15 cellular contexts compared by ENCODE assay signal in the genomic region with DNA sequence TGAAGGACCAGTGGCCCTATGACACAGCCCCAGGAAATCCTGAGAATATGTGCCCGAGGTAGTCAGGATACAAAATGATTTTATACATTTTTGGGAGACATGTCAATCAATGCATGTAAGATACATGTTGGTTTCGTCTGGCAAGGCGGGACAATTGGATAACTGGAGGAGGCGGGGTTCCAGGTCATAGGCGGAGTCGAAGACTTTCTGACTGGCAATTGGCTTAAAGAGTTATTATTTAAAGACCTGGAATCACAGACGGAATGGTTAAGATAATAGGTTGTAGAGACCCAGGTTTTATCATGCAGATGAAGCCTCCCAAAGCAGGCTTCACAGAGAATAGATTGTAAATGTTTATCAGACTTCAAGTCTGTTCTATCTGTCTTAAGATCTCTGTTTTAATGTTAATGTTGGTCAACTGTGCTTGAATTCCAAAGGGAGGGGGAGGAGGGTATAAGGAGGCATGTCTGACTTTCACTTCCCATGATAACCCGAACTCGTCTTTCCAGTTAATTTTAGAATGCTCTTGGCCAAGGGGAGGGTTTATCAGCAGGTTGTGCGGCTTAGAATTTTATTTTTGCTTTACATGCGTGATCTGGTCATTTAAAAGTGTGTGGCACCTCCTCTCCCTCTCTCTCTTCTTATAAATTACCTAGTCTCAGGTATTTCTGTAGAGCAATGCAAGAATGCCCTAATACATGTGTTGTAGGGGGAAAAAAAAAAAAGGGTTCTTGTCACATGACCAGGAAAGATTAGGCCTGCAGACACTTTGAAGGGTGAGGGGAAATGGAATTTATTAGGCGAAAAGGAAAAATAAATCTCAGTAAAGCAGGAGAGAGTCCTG.
DNase-seq lines count a peak whose midpoint lies in the region; ATAC-seq and TF ChIP-seq lines count a peak whose summit lies in the region.
"Had no signal": no experiment of that assay in that cellular context is flagged by ENCODE, and none has a peak within 500 bp of the region (broad histone marks: within the 10 kb centered on the region; RNA-seq: fewer than 3 reads in every experiment).

No MANE protein-coding gene starts in this region.

- peaks cover 29% of the 10 kb centered on the region for H3K27me3 Mint-ChIP-seq in nephron (ENCODE audit: low read depth)

- TF ChIP-seq EP300 in gastroesophageal sphincter (IDR thresholded peaks at IDR 0.05): no peak

- peak overlapping the region; percentile 10; the same call in 1 of the 2 replicates for H3K9ac ChIP-seq in ES-I3 (ENCODE audit: low read depth, low read length)

- H3K36me3 Mint-ChIP-seq in nephron (ENCODE audit: low read depth): no peaks in the 10 kb centered on the region

- no peak overlapping the region for H3K4me3 ChIP-seq in gastroesophageal sphincter
- H3K4me3 ChIP-seq: right lobe of liver had no signal

- H3K27ac Mint-ChIP-seq in nephron: peak overlapping the region; percentile 39 to 52 (median 49)
- H3K27ac Mint-ChIP-seq: effector memory CD8-positive, alpha-beta T cell; stimulated activated naive CD8-positive, alpha-beta T cell treated with anti-CD3 and anti-CD28 coated beads, Interleukin-15, amount 100 ng/mL, for 72 hours had no signal

- peak; percentile 55 to 75 for DNase-seq in NOMO-1 (lab: John Stamatoyannopoulos, UW; ENCODE audit: unreplicated experiment in 2 of 2)
- DNase-seq in foreskin keratinocyte: peak; percentile 32 to 68
- no peak for DNase-seq in RKO (ENCODE audit: low spot score)
- DNase-seq: BE2C; effector memory CD8-positive, alpha-beta T cell; NCI-H1436 treated with DMSO at 0.1 percent for 48 hours; NCI-H524 treated with DMSO at 0.1 percent for 48 hours; right lobe of liver; stimulated activated naive CD8-positive, alpha-beta T cell treated with anti-CD3 and anti-CD28 coated beads, Interleukin-15, amount 100 ng/mL, for 72 hours had no signal

- H3K4me1 ChIP-seq in ES-I3 (ENCODE audit: insufficient read depth, low read length) (peaks cover 10% of the 10 kb centered on the region), foreskin keratinocyte (peaks cover 7% of the 10 kb centered on the region), gastroesophageal sphincter (peaks cover 0 to 3% (median 0%) of the 10 kb centered on the region in 3 donors)
- H3K4me1 ChIP-seq: BE2C, right lobe of liver had no signal

- H3K27ac ChIP-seq in foreskin keratinocyte: no peak overlapping the region
- H3K27ac ChIP-seq in gastroesophageal sphincter: no peak overlapping the region
- H3K27ac ChIP-seq: right lobe of liver had no signal

- ATAC-seq in foreskin keratinocyte (peak; percentile 48), HG03045 (IDR thresholded peaks at IDR 0.05; ENCODE audit: unreplicated experiment) (no peak), gastroesophageal sphincter (no peak), GM21786 (IDR thresholded peaks at IDR 0.05; ENCODE audit: unreplicated experiment) (no peak)
- ATAC-seq: effector memory CD8-positive, alpha-beta T cell; HepG2; right lobe of liver; stimulated activated naive CD8-positive, alpha-beta T cell treated with anti-CD3 and anti-CD28 coated beads, Interleukin-15, amount 100 ng/mL, for 72 hours had no signal

- H3K9me3 Mint-ChIP-seq in nephron: peaks cover 7% of the 10 kb centered on the region
- H3K9me3 Mint-ChIP-seq: effector memory CD8-positive, alpha-beta T cell had no signal

- H3K36me3 ChIP-seq in ES-I3 (ENCODE audit: insufficient read depth, low read length) (no peaks in the 10 kb centered on the region), gastroesophageal sphincter (no peaks in the 10 kb centered on the region)
- H3K36me3 ChIP-seq: BE2C, right lobe of liver had no signal

- peaks cover 3% of the 10 kb centered on the region for H3K9me3 ChIP-seq in ES-I3 (ENCODE audit: control insufficient read depth, insufficient read depth, low read length)
- no peaks in the 10 kb centered on the region for H3K9me3 ChIP-seq in gastroesophageal sphincter
- H3K9me3 ChIP-seq: BE2C, right lobe of liver had no signal

- H3K27me3 ChIP-seq in foreskin keratinocyte (no peaks in the 10 kb centered on the region), gastroesophageal sphincter (peaks cover 46% of the 10 kb centered on the region)
- H3K27me3 ChIP-seq: right lobe of liver had no signal

- 59 to 63% methylated on average over 8 to 12 of the region's 12 CpGs for WGBS in gastroesophageal sphincter (ENCODE audit: low coverage in 1 of 2), 2 donors

- TF ChIP-seq CTCF in foreskin keratinocyte (conservative IDR thresholded peaks at IDR 0.05): no peak
- TF ChIP-seq CTCF in nephron (IDR thresholded peaks at IDR 0.05; ENCODE audit: unreplicated experiment in 3 of 3): no peak
- no peak for TF ChIP-seq CTCF in gastroesophageal sphincter (IDR thresholded peaks at IDR 0.05)

- peaks cover 11% of the 10 kb centered on the region for H3K4me1 Mint-ChIP-seq in nephron
- H3K4me1 Mint-ChIP-seq: stimulated activated naive CD8-positive, alpha-beta T cell treated with anti-CD3 and anti-CD28 coated beads, Interleukin-15, amount 100 ng/mL, for 72 hours had no signal

- no peak for TF ChIP-seq POLR2A in gastroesophageal sphincter (IDR thresholded peaks at IDR 0.05)

- H3K4me3 Mint-ChIP-seq in nephron: no peak overlapping the region
- H3K4me3 Mint-ChIP-seq: effector memory CD8-positive, alpha-beta T cell; stimulated activated naive CD8-positive, alpha-beta T cell treated with anti-CD3 and anti-CD28 coated beads, Interleukin-15, amount 100 ng/mL, for 72 hours had no signal
